In the genomic region with DNA sequence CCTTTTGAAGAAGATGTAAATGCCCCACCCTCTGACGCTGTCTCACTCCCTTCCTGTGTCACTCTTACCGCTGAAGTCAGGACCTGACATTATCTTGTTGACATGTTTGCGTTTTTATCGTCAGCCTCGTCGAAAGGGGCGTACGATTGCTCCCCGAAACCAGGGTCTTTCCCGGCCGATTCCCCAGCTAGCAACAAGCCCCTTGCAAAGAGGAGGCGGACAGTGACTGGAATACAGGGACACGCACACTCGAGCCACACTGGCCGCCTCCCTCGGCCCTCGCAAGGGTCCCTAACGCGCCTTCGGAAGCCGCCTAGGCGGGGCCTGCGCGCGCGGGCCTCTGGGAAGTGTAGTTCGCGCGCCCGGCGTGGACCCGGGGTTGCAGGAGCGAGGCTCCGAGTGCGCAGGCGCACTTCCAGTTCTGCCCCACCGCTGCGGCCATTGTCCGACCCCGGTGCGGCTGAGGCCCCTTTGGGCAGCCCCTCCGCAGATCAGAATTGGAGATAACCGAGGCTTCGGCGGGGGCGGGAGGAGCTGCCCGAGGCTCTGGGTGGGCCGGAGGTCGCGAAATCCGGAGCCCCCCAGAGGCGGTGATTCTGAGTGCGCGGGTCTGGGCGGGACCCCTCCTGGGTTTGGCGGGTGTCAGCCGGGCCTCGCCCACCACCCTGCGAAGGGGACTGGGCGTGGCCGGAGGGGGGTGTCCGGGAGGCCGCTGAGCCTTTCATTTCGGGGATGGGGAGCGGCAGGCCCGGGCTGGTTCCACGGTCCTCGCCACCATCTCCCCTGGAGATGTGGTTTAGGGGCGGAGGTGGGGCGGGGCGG, we compare ENCODE assay signal across 1 cellular context.
TF ChIP-seq lines count a peak whose summit lies in the region.

Gene ZFP90 (plus strand): TSS at position 412 of the 822 bp plus-strand sequence. CDS start 502 bp downstream, outside the sequence.

TF ChIP-seq in HepG2, 621 proteins besides CTCF, POLR2A, EP300 and RAD21 (continued from another document and continues in another):
- peak in 1 of 2 experiments; percentile 51; a peak in 2 of 4 replicates for TF ChIP-seq ATF4 (CRISPR knock-in tag; IDR thresholded peaks at IDR 0.05)
- TF ChIP-seq ZFP90 (CRISPR knock-in tag; IDR thresholded peaks at IDR 0.05; ENCODE audit: borderline replicate concordance) = peak; percentile 84
- peak; percentile 65; the same call in 1 of the 2 replicates for TF ChIP-seq IKZF5 (CRISPR knock-in tag; IDR thresholded peaks at IDR 0.05)
- peak; percentile 91 for TF ChIP-seq HOXA3 (CRISPR knock-in tag; IDR thresholded peaks at IDR 0.05)
- no peak for TF ChIP-seq PHB2 (IDR thresholded peaks at IDR 0.05; ENCODE audit: partially characterized antibody)
- TF ChIP-seq FOXP1 (IDR thresholded peaks at IDR 0.05) = no peak
- no peak for TF ChIP-seq FOXP1 (CRISPR knock-in tag; IDR thresholded peaks at IDR 0.05)
- peak; percentile 84; the same call in 1 of the 2 replicates for TF ChIP-seq NFKBIZ (CRISPR knock-in tag; IDR thresholded peaks at IDR 0.05)
- no peak for TF ChIP-seq HES4 (CRISPR knock-in tag; IDR thresholded peaks at IDR 0.05; ENCODE audit: borderline replicate concordance)
- peak; percentile 48; the same call in 1 of the 2 replicates for TF ChIP-seq TBX2 (CRISPR knock-in tag; IDR thresholded peaks at IDR 0.05; ENCODE audit: borderline replicate concordance)
- TF ChIP-seq ZNF782 (CRISPR knock-in tag; IDR thresholded peaks at IDR 0.05; ENCODE audit: borderline replicate concordance) = no peak
- TF ChIP-seq KLF12 (CRISPR knock-in tag; IDR thresholded peaks at IDR 0.05; ENCODE audit: borderline replicate concordance) = peak; percentile 95; the same call in 1 of the 2 replicates
- TF ChIP-seq HNRNPLL (IDR thresholded peaks at IDR 0.05; ENCODE audit: low read depth, low read length, poor library complexity, severe bottlenecking) = peak; percentile 60
- no peak for TF ChIP-seq ZNF629 (CRISPR knock-in tag; conservative IDR thresholded peaks at IDR 0.05)
- TF ChIP-seq ZBTB14 (CRISPR knock-in tag; IDR thresholded peaks at IDR 0.05) = peak; percentile 47; the same call in 1 of the 2 replicates
- peak; percentile 89 for TF ChIP-seq ZNF335 (CRISPR knock-in tag; IDR thresholded peaks at IDR 0.05)
- TF ChIP-seq SRY (CRISPR knock-in tag; IDR thresholded peaks at IDR 0.05) = peak; percentile 72; the same call in 1 of the 2 replicates
- peak; percentile 50; the same call in 1 of the 2 replicates for TF ChIP-seq NR2C2 (CRISPR knock-in tag; IDR thresholded peaks at IDR 0.05; ENCODE audit: borderline replicate concordance)
- TF ChIP-seq EED (CRISPR knock-in tag; IDR thresholded peaks at IDR 0.05) = peak; percentile 64
- no peak for TF ChIP-seq ZNF788 (CRISPR knock-in tag; IDR thresholded peaks at IDR 0.05; ENCODE audit: borderline replicate concordance)
- TF ChIP-seq SMAD1 (CRISPR knock-in tag; IDR thresholded peaks at IDR 0.05; ENCODE audit: borderline replicate concordance, low read depth) = peak; percentile 74; the same call in 1 of the 2 replicates
- TF ChIP-seq, protein P1, sequence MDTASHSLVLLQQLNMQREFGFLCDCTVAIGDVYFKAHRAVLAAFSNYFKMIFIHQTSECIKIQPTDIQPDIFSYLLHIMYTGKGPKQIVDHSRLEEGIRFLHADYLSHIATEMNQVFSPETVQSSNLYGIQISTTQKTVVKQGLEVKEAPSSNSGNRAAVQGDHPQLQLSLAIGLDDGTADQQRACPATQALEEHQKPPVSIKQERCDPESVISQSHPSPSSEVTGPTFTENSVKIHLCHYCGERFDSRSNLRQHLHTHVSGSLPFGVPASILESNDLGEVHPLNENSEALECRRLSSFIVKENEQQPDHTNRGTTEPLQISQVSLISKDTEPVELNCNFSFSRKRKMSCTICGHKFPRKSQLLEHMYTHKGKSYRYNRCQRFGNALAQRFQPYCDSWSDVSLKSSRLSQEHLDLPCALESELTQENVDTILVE (CRISPR knock-in tag; IDR thresholded peaks at IDR 0.05) = no peak
- TF ChIP-seq ELF3 (CRISPR knock-in tag; IDR thresholded peaks at IDR 0.05) = 0 out of 2 replicates have a peak, but pooled peaks have one; percentile 46
- peak; percentile 83 for TF ChIP-seq ZNF407 (CRISPR knock-in tag; IDR thresholded peaks at IDR 0.05; ENCODE audit: not compliant biosample characterization)
- TF ChIP-seq SIX1 (CRISPR knock-in tag; IDR thresholded peaks at IDR 0.05; ENCODE audit: borderline replicate concordance) = no peak
- peak; percentile 96 for TF ChIP-seq ZBTB38 (CRISPR knock-in tag; IDR thresholded peaks at IDR 0.05)
- TF ChIP-seq ISL2 (CRISPR knock-in tag; IDR thresholded peaks at IDR 0.05) = peak; percentile 76
- peak; percentile 23; the same call in 1 of the 2 replicates for TF ChIP-seq ZNF557 (CRISPR knock-in tag; IDR thresholded peaks at IDR 0.05)
- TF ChIP-seq, protein P2, sequence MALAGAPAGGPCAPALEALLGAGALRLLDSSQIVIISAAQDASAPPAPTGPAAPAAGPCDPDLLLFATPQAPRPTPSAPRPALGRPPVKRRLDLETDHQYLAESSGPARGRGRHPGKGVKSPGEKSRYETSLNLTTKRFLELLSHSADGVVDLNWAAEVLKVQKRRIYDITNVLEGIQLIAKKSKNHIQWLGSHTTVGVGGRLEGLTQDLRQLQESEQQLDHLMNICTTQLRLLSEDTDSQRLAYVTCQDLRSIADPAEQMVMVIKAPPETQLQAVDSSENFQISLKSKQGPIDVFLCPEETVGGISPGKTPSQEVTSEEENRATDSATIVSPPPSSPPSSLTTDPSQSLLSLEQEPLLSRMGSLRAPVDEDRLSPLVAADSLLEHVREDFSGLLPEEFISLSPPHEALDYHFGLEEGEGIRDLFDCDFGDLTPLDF (CRISPR knock-in tag; IDR thresholded peaks at IDR 0.05) = peak; percentile 96
- TF ChIP-seq, protein P3, sequence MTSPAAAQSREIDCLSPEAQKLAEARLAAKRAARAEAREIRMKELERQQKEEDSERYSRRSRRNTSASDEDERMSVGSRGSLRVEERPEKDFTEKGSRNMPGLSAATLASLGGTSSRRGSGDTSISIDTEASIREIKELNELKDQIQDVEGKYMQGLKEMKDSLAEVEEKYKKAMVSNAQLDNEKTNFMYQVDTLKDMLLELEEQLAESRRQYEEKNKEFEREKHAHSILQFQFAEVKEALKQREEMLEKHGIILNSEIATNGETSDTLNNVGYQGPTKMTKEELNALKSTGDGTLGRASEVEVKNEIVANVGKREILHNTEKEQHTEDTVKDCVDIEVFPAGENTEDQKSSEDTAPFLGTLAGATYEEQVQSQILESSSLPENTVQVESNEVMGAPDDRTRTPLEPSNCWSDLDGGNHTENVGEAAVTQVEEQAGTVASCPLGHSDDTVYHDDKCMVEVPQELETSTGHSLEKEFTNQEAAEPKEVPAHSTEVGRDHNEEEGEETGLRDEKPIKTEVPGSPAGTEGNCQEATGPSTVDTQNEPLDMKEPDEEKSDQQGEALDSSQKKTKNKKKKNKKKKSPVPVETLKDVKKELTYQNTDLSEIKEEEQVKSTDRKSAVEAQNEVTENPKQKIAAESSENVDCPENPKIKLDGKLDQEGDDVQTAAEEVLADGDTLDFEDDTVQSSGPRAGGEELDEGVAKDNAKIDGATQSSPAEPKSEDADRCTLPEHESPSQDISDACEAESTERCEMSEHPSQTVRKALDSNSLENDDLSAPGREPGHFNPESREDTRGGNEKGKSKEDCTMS (CRISPR knock-in tag; conservative IDR thresholded peaks at IDR 0.05) = 0 out of 2 replicates have a peak, but pooled peaks have one; percentile 9
- 0 out of 2 replicates have a peak, but pooled peaks have one; percentile 13 for TF ChIP-seq ZBTB20 (CRISPR knock-in tag; IDR thresholded peaks at IDR 0.05; ENCODE audit: borderline replicate concordance, low read depth)
- TF ChIP-seq RBAK (CRISPR knock-in tag; IDR thresholded peaks at IDR 0.05) = peak; percentile 11; the same call in 1 of the 2 replicates
- TF ChIP-seq ZNF260 (CRISPR knock-in tag; IDR thresholded peaks at IDR 0.05; ENCODE audit: borderline replicate concordance, low read depth) = 0 out of 2 replicates have a peak, but pooled peaks have one; percentile 32
- TF ChIP-seq RXRA (CRISPR knock-in tag; IDR thresholded peaks at IDR 0.05) = 0 out of 2 replicates have a peak, but pooled peaks have one; percentile 46
- TF ChIP-seq DZIP1 (CRISPR knock-in tag; IDR thresholded peaks at IDR 0.05) = peak; percentile 72
